9 cellular contexts compared by ENCODE assay signal in genomic region chr1:31476891-31477846, GRCh38.
DNase-seq lines count a peak whose midpoint lies in the region; ATAC-seq and TF ChIP-seq lines count a peak whose summit lies in the region.
"Had no signal": no experiment of that assay in that cellular context is flagged by ENCODE, and none has a peak within 500 bp of the region (broad histone marks: within the 10 kb centered on the region; RNA-seq: fewer than 3 reads in every experiment).

No MANE protein-coding gene starts in this region.

- no peak overlapping the region for H3K4me3 ChIP-seq in ascending aorta

- no peaks in the 10 kb centered on the region for H3K36me3 ChIP-seq in ascending aorta

- no peaks in the 10 kb centered on the region for H3K4me1 ChIP-seq in ascending aorta

- no peak for TF ChIP-seq CTCF in ascending aorta (IDR thresholded peaks at IDR 0.05)

- no peaks in the 10 kb centered on the region for H3K9me3 ChIP-seq in ascending aorta

- ATAC-seq in HG03354 (IDR thresholded peaks at IDR 0.05; ENCODE audit: poor library complexity, severe bottlenecking, unreplicated experiment) (peak; percentile 82), HG03280 (IDR thresholded peaks at IDR 0.05; ENCODE audit: unreplicated experiment) (no peak)

- no peak overlapping the region for H3K27ac ChIP-seq in ascending aorta
- H3K27ac ChIP-seq: 22Rv1 had no signal

- DNase-seq in NCI-H1092 treated with DMSO at 0.1 percent for 48 hours (lab: John Stamatoyannopoulos, UW) (peak; percentile 24), NCI-H1092 (lab: John Stamatoyannopoulos, UW) (no peak), retina (peak; percentile 55), glomerular visceral epithelial cell (ENCODE audit: extremely low spot score) (no peak), ascending aorta (ENCODE audit: low spot score in 2 of 2) (no peak)

- H3K27me3 ChIP-seq in ascending aorta = no peaks in the 10 kb centered on the region

- intact Hi-C loops in ascending aorta (cut with DNase I) = no loop called here

TF ChIP-seq in PFSK-1, 5 proteins besides CTCF, POLR2A, EP300 and RAD21:
- TF ChIP-seq REST (IDR thresholded peaks at IDR 0.05; ENCODE audit: insufficient read depth in 1 of 2, low read depth in 2 of 2, low read length in 2 of 2) (no peak), FOXP2 (optimal IDR thresholded peaks at IDR 0.05; ENCODE audit: borderline replicate concordance, extremely low read depth, extremely low read length, insufficient read depth) (no peak), SIN3A (IDR thresholded peaks at IDR 0.05; ENCODE audit: borderline replicate concordance, insufficient read depth, low read length) (peak; percentile 47; the same call in 1 of the 2 replicates)

Comparison
In these comparisons a context has a peak if more than half of its experiments do, and no peak if none do; other contexts are left out.
1. DNase-seq: peak in NCI-H1092 treated with DMSO at 0.1 percent for 48 hours (single experiment) and retina (single experiment); none in NCI-H1092 (single experiment), glomerular visceral epithelial cell (single experiment) and ascending aorta (0 of 2).